ENCODE assay signal across 8 cellular contexts in the genomic region with DNA sequence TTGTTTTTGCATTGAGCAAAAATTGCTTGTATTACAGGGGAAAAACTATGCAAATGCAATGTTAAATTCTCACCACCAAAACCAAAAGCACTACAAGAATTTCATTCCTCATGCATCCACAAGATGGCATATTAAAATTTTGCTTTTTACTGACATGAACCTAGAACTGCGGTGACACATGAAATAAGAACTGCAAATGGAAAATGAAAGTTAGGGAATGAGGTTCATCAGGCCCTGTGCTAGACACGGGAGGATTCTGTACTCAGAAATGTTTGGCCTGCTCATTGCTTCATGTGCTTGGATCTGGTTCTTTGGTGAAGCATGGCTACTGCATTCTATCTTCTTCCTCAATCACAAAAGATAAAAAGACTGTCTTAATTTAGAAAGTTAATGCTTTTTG. TPM values are rescaled to one million over a fixed set of nuclear protein-coding genes. Genes with fewer than 3 reads are reported as not detected.
DNase-seq lines count a peak whose midpoint lies in the region; ATAC-seq and TF ChIP-seq lines count a peak whose summit lies in the region.

No MANE protein-coding gene starts in this region.

- H3K36me3 ChIP-seq in HEK293 (ENCODE audit: control insufficient read depth in 2 of 2, insufficient read depth in 1 of 2, low read length in 2 of 2) (no peaks in the 10 kb centered on the region), Loucy (ENCODE audit: insufficient read depth, low read length) (no peaks in the 10 kb centered on the region), parathyroid adenoma (ENCODE audit: control insufficient read depth, insufficient read depth, low read length) (no peaks in the 10 kb centered on the region)

- H3K9me3 ChIP-seq in HEK293 (ENCODE audit: control insufficient read depth, insufficient read depth, low read depth, low read length) (no peaks in the 10 kb centered on the region), Loucy (ENCODE audit: insufficient read depth, low read depth, low read length) (no peaks in the 10 kb centered on the region), parathyroid adenoma (ENCODE audit: control insufficient read depth, low read length) (no peaks in the 10 kb centered on the region)

- H3K4me1 Mint-ChIP-seq in activated B cell treated with CpG ODN at 0.5 μM for 24 hours, result peaks cover 13% of the 10 kb centered on the region

- H3K27ac Mint-ChIP-seq in activated B cell treated with CpG ODN at 0.5 μM for 24 hours, result peak overlapping the region; percentile 19

- TF ChIP-seq CTCF in GM10266 (IDR thresholded peaks at IDR 0.05; ENCODE audit: control insufficient read depth, insufficient read depth, low read depth, missing control alignments) (peak; percentile 41), HEK293 (tag by site-specific recombination; IDR thresholded peaks at IDR 0.05) (peak; percentile 21; the same call in 1 of the 2 replicates), Loucy (conservative IDR thresholded peaks at IDR 0.05; ENCODE audit: low read length) (peak; percentile 80), activated B cell treated with CpG ODN at 0.5 μM for 24 hours (IDR thresholded peaks at IDR 0.05) (peak; percentile 20), fibroblast of the aortic adventitia (IDR thresholded peaks at IDR 0.05; ENCODE audit: insufficient read depth, low read length) (peak; percentile 70), parathyroid adenoma (IDR thresholded peaks at IDR 0.05) (peak; percentile 45)

- peak; percentile 70 for ATAC-seq in activated B cell treated with CpG ODN at 0.5 μM for 24 hours (ENCODE audit: low read depth)

- peak; percentile 79 for DNase-seq in AG08395 (ENCODE audit: low spot score)
- DNase-seq in GM10266 (ENCODE audit: extremely low spot score), result peak; percentile 34
- no peak for DNase-seq in activated B cell treated with CpG ODN at 0.5 μM for 24 hours
- DNase-seq in fibroblast of the aortic adventitia (ENCODE audit: low read depth), result peak; percentile 90
- DNase-seq in NCI-H345 treated with DMSO at 0.1 percent for 48 hours (lab: John Stamatoyannopoulos, UW; ENCODE audit: unreplicated experiment), result no peak

- H3K9ac ChIP-seq in Loucy (ENCODE audit: low read depth, low read length, poor library complexity, severe bottlenecking) (peak overlapping the region; percentile 45), parathyroid adenoma (no peak overlapping the region)

- H3K27ac ChIP-seq in HEK293 (ENCODE audit: extremely low read depth, low read depth, low read length), result no peak overlapping the region
- peak overlapping the region; percentile 52 for H3K27ac ChIP-seq in parathyroid adenoma

- no peaks in the 10 kb centered on the region for H3K36me3 Mint-ChIP-seq in activated B cell treated with CpG ODN at 0.5 μM for 24 hours (ENCODE audit: low read depth)

- H4K20me1 ChIP-seq in Loucy (ENCODE audit: insufficient read depth, low read length, poor library complexity, severe bottlenecking), result no peaks in the 10 kb centered on the region

- no peaks in the 10 kb centered on the region for H3K27me3 Mint-ChIP-seq in activated B cell treated with CpG ODN at 0.5 μM for 24 hours

- H3K4me3 ChIP-seq in HEK293 (ENCODE audit: low read depth, low read length) (no peak overlapping the region), Loucy (ENCODE audit: low read length, poor library complexity, severe bottlenecking) (peak overlapping the region; percentile 61), fibroblast of the aortic adventitia (ENCODE audit: low read depth, low read length) (peak overlapping the region; percentile 19), parathyroid adenoma (ENCODE audit: low read depth, low read length) (no peak overlapping the region)

- H3K4me2 ChIP-seq in Loucy (ENCODE audit: low read depth, low read length, poor library complexity, severe bottlenecking) (peak overlapping the region; percentile 65), parathyroid adenoma (ENCODE audit: low read length) (peak overlapping the region; percentile 54)

- H3K4me1 ChIP-seq in HEK293 (ENCODE audit: control insufficient read depth, insufficient read depth, low read length), result no peaks in the 10 kb centered on the region
- peaks cover 11% of the 10 kb centered on the region for H3K4me1 ChIP-seq in Loucy (ENCODE audit: insufficient read depth, low read length, poor library complexity, severe bottlenecking)
- H3K4me1 ChIP-seq in parathyroid adenoma, result no peaks in the 10 kb centered on the region

- no peaks in the 10 kb centered on the region for H3K9me2 ChIP-seq in Loucy (replicated peaks; ENCODE audit: low read depth, low read length)

- no peaks in the 10 kb centered on the region for H3F3A ChIP-seq in Loucy (ENCODE audit: low read depth)

- POLR2A ChIA-PET in HEK293 (lab: Yijun Ruan, JAX) (no interaction called here), activated B cell treated with CpG ODN at 0.5 μM for 24 hours (lab: Charles Lee) (no interaction called here)

- H3K79me2 ChIP-seq in Loucy (ENCODE audit: insufficient read depth, low read length) (no peaks in the 10 kb centered on the region), parathyroid adenoma (no peaks in the 10 kb centered on the region)

- H3K4me3 Mint-ChIP-seq in activated B cell treated with CpG ODN at 0.5 μM for 24 hours, result peak overlapping the region; percentile 8

- H2AFZ ChIP-seq in Loucy (ENCODE audit: low read length) (peak overlapping the region; percentile 85), parathyroid adenoma (peak overlapping the region; percentile 78)

- intact Hi-C loops in activated B cell treated with CpG ODN at 0.5 μM for 24 hours (cut with micrococcal nuclease), result loop anchor here (1.0 to 2.0 kb wide), 3 partner anchors 55 to 301 kb away; a partner anchor contains a TSS

- H3K27me3 ChIP-seq in Loucy (ENCODE audit: insufficient read depth, low read length, poor library complexity, severe bottlenecking) (no peaks in the 10 kb centered on the region), parathyroid adenoma (ENCODE audit: control insufficient read depth, insufficient read depth, low read length) (no peaks in the 10 kb centered on the region)

- H3K9me3 Mint-ChIP-seq in activated B cell treated with CpG ODN at 0.5 μM for 24 hours, result no peaks in the 10 kb centered on the region

- CTCF ChIA-PET in HEK293 (lab: Yijun Ruan, JAX), result interaction anchor here (0.7 to 3.4 kb wide), 5 partner anchors 10 to 70 kb away, joined by 3 to 12 read pairs (median 4); a partner anchor contains a TSS
- CTCF ChIA-PET in activated B cell treated with CpG ODN at 0.5 μM for 24 hours (lab: Charles Lee), result interaction anchor here (0.8 kb wide), 1 partner anchor 9 kb away, joined by 3 read pairs; a partner anchor contains a TSS

TF ChIP-seq in HEK293, 187 proteins besides CTCF, POLR2A, EP300 and RAD21:
- TF ChIP-seq, protein P1, sequence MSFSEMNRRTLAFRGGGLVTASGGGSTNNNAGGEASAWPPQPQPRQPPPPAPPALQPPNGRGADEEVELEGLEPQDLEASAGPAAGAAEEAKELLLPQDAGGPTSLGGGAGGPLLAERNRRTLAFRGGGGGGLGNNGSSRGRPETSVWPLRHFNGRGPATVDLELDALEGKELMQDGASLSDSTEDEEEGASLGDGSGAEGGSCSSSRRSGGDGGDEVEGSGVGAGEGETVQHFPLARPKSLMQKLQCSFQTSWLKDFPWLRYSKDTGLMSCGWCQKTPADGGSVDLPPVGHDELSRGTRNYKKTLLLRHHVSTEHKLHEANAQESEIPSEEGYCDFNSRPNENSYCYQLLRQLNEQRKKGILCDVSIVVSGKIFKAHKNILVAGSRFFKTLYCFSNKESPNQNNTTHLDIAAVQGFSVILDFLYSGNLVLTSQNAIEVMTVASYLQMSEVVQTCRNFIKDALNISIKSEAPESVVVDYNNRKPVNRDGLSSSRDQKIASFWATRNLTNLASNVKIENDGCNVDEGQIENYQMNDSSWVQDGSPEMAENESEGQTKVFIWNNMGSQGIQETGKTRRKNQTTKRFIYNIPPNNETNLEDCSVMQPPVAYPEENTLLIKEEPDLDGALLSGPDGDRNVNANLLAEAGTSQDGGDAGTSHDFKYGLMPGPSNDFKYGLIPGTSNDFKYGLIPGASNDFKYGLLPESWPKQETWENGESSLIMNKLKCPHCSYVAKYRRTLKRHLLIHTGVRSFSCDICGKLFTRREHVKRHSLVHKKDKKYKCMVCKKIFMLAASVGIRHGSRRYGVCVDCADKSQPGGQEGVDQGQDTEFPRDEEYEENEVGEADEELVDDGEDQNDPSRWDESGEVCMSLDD (tag by site-specific recombination; IDR thresholded peaks at IDR 0.05), result no peak
- TF ChIP-seq ZNF654 (tag by site-specific recombination; IDR thresholded peaks at IDR 0.05; ENCODE audit: low read depth), result peak; percentile 37
- TF ChIP-seq PRDM1 (tag by site-specific recombination; IDR thresholded peaks at IDR 0.05), result peak; percentile 49
TF ChIP-seq in HEK293: peak in this region for 2.

RNA-seq across cellular contexts. Expression of a gene that starts 9.1 kb away (rescaled TPM):
- total RNA-seq in activated B cell treated with CpG ODN at 0.5 μM for 24 hours (7.7 and 8.0 TPM in 2 replicates), fibroblast of the aortic adventitia (ENCODE audit: low replicate concordance) (9.6 and 28.7 TPM in 2 replicates)

RNA-seq across cellular contexts. Expression of a gene that starts 55.6 kb away (rescaled TPM):
- total RNA-seq in activated B cell treated with CpG ODN at 0.5 μM for 24 hours (9.2 and 10.6 TPM in 2 replicates), fibroblast of the aortic adventitia (ENCODE audit: low replicate concordance) (18.0 and 46.9 TPM in 2 replicates)

Comparison
In these comparisons a context has a peak if more than half of its experiments do, and no peak if none do; other contexts are left out.
1. DNase-seq: peak in AG08395 (single experiment), GM10266 (single experiment) and fibroblast of the aortic adventitia (single experiment); none in activated B cell treated with CpG ODN at 0.5 μM for 24 hours (single experiment) and NCI-H345 treated with DMSO at 0.1 percent for 48 hours (single experiment).
2. CTCF ChIP-seq: peak in every context shown above with its lines; median percentile 80 in Loucy; 70 in fibroblast of the aortic adventitia; 45 in parathyroid adenoma; 41 in GM10266; 21 in HEK293; 20 in activated B cell treated with CpG ODN at 0.5 μM for 24 hours.
3. H3K4me3 ChIP-seq: peak in Loucy (single experiment) and fibroblast of the aortic adventitia (single experiment); none in HEK293 (single experiment) and parathyroid adenoma (single experiment).